ENCODE assay signal across 25 cellular contexts in genomic region chrX:39249999-39250398, GRCh38.
"Had no signal": no experiment of that assay in that cellular context is flagged by ENCODE, and none has a peak within 500 bp of the region (broad histone marks: within the 10 kb centered on the region; RNA-seq: fewer than 3 reads in every experiment).

No MANE protein-coding gene starts in this region.

- H3K27ac ChIP-seq: breast epithelium, colonic mucosa, left ventricle myocardium inferior, neural progenitor cell, sigmoid colon, tibial artery had no signal

- H3K9me3 Mint-ChIP-seq: activated CD4-positive, alpha-beta memory T cell treated with anti-CD3 and anti-CD28 coated beads for 36 hours; effector memory CD8-positive, alpha-beta T cell had no signal

- DNase-seq: activated CD4-positive, alpha-beta memory T cell treated with anti-CD3 and anti-CD28 coated beads for 36 hours; activated CD4-positive, alpha-beta T cell treated with anti-CD3 and anti-CD28 coated beads for 1 hour; activated CD8-positive, alpha-beta memory T cell treated with anti-CD3 and anti-CD28 coated beads, Interleukin-2, amount 10 ng/mL, durations not matched to agents 7 days and 5 days; activated gamma-delta T cell treated with Interleukin-2 at 50 U/mL for 16 hours; activated T-cell treated with anti-CD3 and anti-CD28 coated beads for 4 hours; amniotic stem cell; colonic mucosa; dorsolateral prefrontal cortex; effector memory CD8-positive, alpha-beta T cell; head of caudate nucleus; hypothalamus; left ventricle myocardium inferior; naive thymus-derived CD4-positive, alpha-beta T cell; retina; sigmoid colon; stimulated activated CD4-positive, alpha-beta T cell treated with anti-CD3 and anti-CD28 coated beads, Interleukin-15, amount 100 ng/mL, for 24 hours; stimulated activated CD8-positive, alpha-beta memory T cell treated with anti-CD3 and anti-CD28 coated beads, Interleukin-4, amount 100 ng/mL, for 48 hours; stimulated activated naive CD4-positive, alpha-beta T cell; tibial artery had no signal

- H3K27ac Mint-ChIP-seq: activated CD4-positive, alpha-beta memory T cell treated with anti-CD3 and anti-CD28 coated beads for 36 hours; activated CD8-positive, alpha-beta memory T cell treated with anti-CD3 and anti-CD28 coated beads, Interleukin-2, amount 10 ng/mL, durations not matched to agents 7 days and 5 days; activated naive CD8-positive, alpha-beta T cell; effector memory CD8-positive, alpha-beta T cell; naive thymus-derived CD4-positive, alpha-beta T cell; neural progenitor cell; progenitor cell of endocrine pancreas had no signal

- H3K27me3 Mint-ChIP-seq: activated CD4-positive, alpha-beta memory T cell treated with anti-CD3 and anti-CD28 coated beads for 36 hours; activated CD8-positive, alpha-beta memory T cell treated with anti-CD3 and anti-CD28 coated beads, Interleukin-2, amount 10 ng/mL, durations not matched to agents 7 days and 5 days; activated naive CD8-positive, alpha-beta T cell; naive thymus-derived CD4-positive, alpha-beta T cell; progenitor cell of endocrine pancreas had no signal

- H3K36me3 ChIP-seq: breast epithelium, colonic mucosa, left ventricle myocardium inferior, neural progenitor cell, sigmoid colon, tibial artery had no signal

- H3K4me3 ChIP-seq: breast epithelium, colonic mucosa, dorsolateral prefrontal cortex, left ventricle myocardium inferior, neural progenitor cell, sigmoid colon, smooth muscle cell, tibial artery had no signal

- H3K4me1 Mint-ChIP-seq: neural progenitor cell had no signal

- H3K36me3 Mint-ChIP-seq: activated CD8-positive, alpha-beta memory T cell treated with anti-CD3 and anti-CD28 coated beads, Interleukin-2, amount 10 ng/mL, durations not matched to agents 7 days and 5 days; activated naive CD8-positive, alpha-beta T cell; neural progenitor cell had no signal

- H3K4me1 ChIP-seq: breast epithelium, colonic mucosa, left ventricle myocardium inferior, neural progenitor cell, sigmoid colon, tibial artery had no signal

- ATAC-seq: activated CD8-positive, alpha-beta memory T cell treated with anti-CD3 and anti-CD28 coated beads, Interleukin-2, amount 10 ng/mL, durations not matched to agents 7 days and 5 days; effector memory CD8-positive, alpha-beta T cell; esophagus mucosa; naive thymus-derived CD4-positive, alpha-beta T cell had no signal

- H3K4me2 ChIP-seq: neural progenitor cell, smooth muscle cell had no signal

- H3K27me3 ChIP-seq: colonic mucosa, neural progenitor cell, sigmoid colon, tibial artery had no signal

- H2AFZ ChIP-seq: neural progenitor cell had no signal

- H3K4me3 Mint-ChIP-seq: activated CD4-positive, alpha-beta memory T cell treated with anti-CD3 and anti-CD28 coated beads for 36 hours; activated CD8-positive, alpha-beta memory T cell treated with anti-CD3 and anti-CD28 coated beads, Interleukin-2, amount 10 ng/mL, durations not matched to agents 7 days and 5 days; activated naive CD8-positive, alpha-beta T cell; effector memory CD8-positive, alpha-beta T cell; naive thymus-derived CD4-positive, alpha-beta T cell; neural progenitor cell had no signal
